35 cellular contexts compared by ENCODE assay signal in the genomic region with DNA sequence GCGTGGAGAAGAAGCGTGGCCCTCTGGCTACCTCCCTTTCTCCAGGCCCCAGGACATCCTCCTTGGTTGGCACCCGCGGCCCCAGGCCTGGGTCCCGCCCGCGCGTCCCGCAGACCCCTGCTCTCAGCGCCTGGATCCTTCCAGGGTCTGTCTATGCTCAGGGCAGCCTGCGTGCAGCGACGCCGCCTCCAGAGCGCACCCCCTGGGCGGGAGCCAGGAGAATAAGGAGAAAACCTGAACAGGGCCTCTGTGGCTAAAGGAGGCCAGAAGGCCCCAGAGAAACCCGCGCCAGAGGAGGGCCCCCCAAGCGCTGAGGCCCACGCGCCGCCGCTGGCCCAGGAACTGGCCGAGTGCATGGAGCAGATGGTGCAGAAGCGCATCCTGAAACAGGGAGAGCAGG.
"Had no signal": no experiment of that assay in that cellular context is flagged by ENCODE, and none has a peak within 500 bp of the region (broad histone marks: within the 10 kb centered on the region; RNA-seq: fewer than 3 reads in every experiment).

No MANE protein-coding gene starts in this region.

- H3K9me3 Mint-ChIP-seq: activated naive CD4-positive, alpha-beta T cell treated with anti-CD3 and anti-CD28 coated beads, Interleukin-2, amount 10 ng/mL, durations not matched to agents 7 days and 5 days; activated naive CD4-positive, alpha-beta T cell treated with anti-CD3 and anti-CD28 coated beads, Interleukin-2, amount 50 U/mL, for 72 hours; dendritic cell treated with granulocyte-macrophage colony-stimulating factor and Interleukin-4, amounts not matched to agents 40 ng/mL and 50 ng/mL, for 4 days; T-helper 2 cell treated with Interferon-gamma antibody and Interleukin-4, amounts not matched to agents 5 μg/mL and 100 μg/mL, for 36 hours had no signal

- ATAC-seq: activated CD4-positive, alpha-beta T cell treated with anti-CD3 and anti-CD28 coated beads for 36 hours; activated CD8-positive, alpha-beta memory T cell treated with anti-CD3 and anti-CD28 coated beads, Interleukin-2, amount 10 ng/mL, durations not matched to agents 7 days and 5 days; activated CD8-positive, alpha-beta T cell treated with anti-CD3 and anti-CD28 coated beads, Interleukin-2, amount 10 ng/mL, durations not matched to agents 7 days and 5 days; activated naive CD4-positive, alpha-beta T cell treated with anti-CD3 and anti-CD28 coated beads, Interleukin-2, amount 50 U/mL, for 72 hours; foreskin keratinocyte; gastrocnemius medialis; heart left ventricle; T-helper 17 cell had no signal

- H3K4me3 Mint-ChIP-seq: activated CD4-positive, alpha-beta memory T cell treated with anti-CD3 and anti-CD28 coated beads for 36 hours; activated CD4-positive, alpha-beta T cell treated with anti-CD3 and anti-CD28 coated beads for 36 hours; activated CD4-positive, alpha-beta T cell treated with anti-CD3 and anti-CD28 coated beads, Interleukin-2, amount 10 ng/mL, durations not matched to agents 24 days and 14 days; activated CD8-positive, alpha-beta memory T cell treated with anti-CD3 and anti-CD28 coated beads, Interleukin-2, amount 10 ng/mL, durations not matched to agents 7 days and 5 days; activated CD8-positive, alpha-beta T cell treated with anti-CD3 and anti-CD28 coated beads, Interleukin-2, amount 10 ng/mL, durations not matched to agents 7 days and 5 days; activated naive CD4-positive, alpha-beta T cell treated with anti-CD3 and anti-CD28 coated beads, Interleukin-2, amount 10 ng/mL, durations not matched to agents 7 days and 5 days; activated naive CD8-positive, alpha-beta T cell treated with anti-CD3 and anti-CD28 coated beads, Interleukin-2, amount 10 ng/mL, durations not matched to agents 7 days and 5 days; brain; dendritic cell treated with granulocyte-macrophage colony-stimulating factor and Interleukin-4, amounts not matched to agents 40 ng/mL and 50 ng/mL, for 4 days; T-helper 17 cell; T-helper 2 cell treated with Interferon-gamma antibody and Interleukin-4, amounts not matched to agents 5 μg/mL and 100 μg/mL, for 36 hours had no signal

- H3K27me3 Mint-ChIP-seq: activated CD4-positive, alpha-beta memory T cell treated with anti-CD3 and anti-CD28 coated beads for 36 hours; activated CD4-positive, alpha-beta T cell treated with anti-CD3 and anti-CD28 coated beads for 36 hours; activated CD4-positive, alpha-beta T cell treated with anti-CD3 and anti-CD28 coated beads, Interleukin-2, amount 10 ng/mL, durations not matched to agents 24 days and 14 days; activated naive CD4-positive, alpha-beta T cell treated with anti-CD3 and anti-CD28 coated beads, Interleukin-2, amount 10 ng/mL, durations not matched to agents 7 days and 5 days; dendritic cell treated with granulocyte-macrophage colony-stimulating factor and Interleukin-4, amounts not matched to agents 40 ng/mL and 50 ng/mL, for 4 days; T-helper 17 cell had no signal

- H3K4me1 ChIP-seq: ascending aorta, breast epithelium, colonic mucosa, esophagus muscularis mucosa, foreskin keratinocyte, gastrocnemius medialis had no signal

- H3K27me3 ChIP-seq: ascending aorta, breast epithelium, cardiac muscle cell, colonic mucosa, dorsolateral prefrontal cortex, foreskin keratinocyte, gastrocnemius medialis, heart left ventricle had no signal

- H3K36me3 ChIP-seq: ascending aorta, breast epithelium, cardiac muscle cell, colonic mucosa, esophagus muscularis mucosa, gastrocnemius medialis, heart left ventricle, WERI-Rb-1 had no signal

- DNase-seq: activated CD4-positive, alpha-beta memory T cell treated with anti-CD3 and anti-CD28 coated beads for 36 hours; activated CD4-positive, alpha-beta T cell treated with anti-CD3 and anti-CD28 coated beads for 36 hours; activated CD4-positive, alpha-beta T cell treated with anti-CD3 and anti-CD28 coated beads, Interleukin-2, amount 10 ng/mL, durations not matched to agents 24 days and 14 days; activated CD4-positive, CD25-positive, alpha-beta regulatory T cell; activated CD4-positive, CD25-positive, alpha-beta regulatory T cell treated with anti-CD3 and anti-CD28 coated beads, Interleukin-2, amount 50 U/mL, for 72 hours; activated CD8-positive, alpha-beta memory T cell treated with anti-CD3 and anti-CD28 coated beads, Interleukin-2, amount 10 ng/mL, durations not matched to agents 7 days and 5 days; activated CD8-positive, alpha-beta memory T cell treated with anti-CD3 and anti-CD28 coated beads, Interleukin-2, amount 50 U/mL, for 4 hours; activated CD8-positive, alpha-beta T cell treated with anti-CD3 and anti-CD28 coated beads, Interleukin-2, amount 10 ng/mL, durations not matched to agents 7 days and 5 days; activated gamma-delta T cell; activated naive CD4-positive, alpha-beta T cell; activated naive CD4-positive, alpha-beta T cell treated with anti-CD3 and anti-CD28 coated beads, Interleukin-2, amount 10 ng/mL, durations not matched to agents 7 days and 5 days; activated naive CD8-positive, alpha-beta T cell treated with anti-CD3 and anti-CD28 coated beads, Interleukin-2, amount 10 ng/mL, durations not matched to agents 7 days and 5 days; activated T-cell treated with anti-CD3 and anti-CD28 coated beads, Interleukin-2, amount 50 U/mL, for 1 hour; activated T-cell treated with anti-CD3 and anti-CD28 coated beads, Interleukin-2, amount 50 U/mL, for 48 hours; central memory CD4-positive, alpha-beta T cell; cerebellar nuclear complex; colonic mucosa; dorsolateral prefrontal cortex; effector memory CD4-positive, alpha-beta T cell; erythroblast; foreskin keratinocyte; gastrocnemius medialis; glutamatergic neuron; heart left ventricle; T-helper 17 cell; T1000; WERI-Rb-1 had no signal

- H3K9me3 ChIP-seq: ascending aorta, breast epithelium, colonic mucosa, esophagus muscularis mucosa, gastrocnemius medialis, heart left ventricle had no signal

- H3K27ac ChIP-seq: ascending aorta, breast epithelium, cardiac muscle cell, colonic mucosa, dorsolateral prefrontal cortex, esophagus muscularis mucosa, foreskin keratinocyte, gastrocnemius medialis, heart left ventricle, WERI-Rb-1 had no signal

- H3K36me3 Mint-ChIP-seq: activated CD4-positive, alpha-beta memory T cell treated with anti-CD3 and anti-CD28 coated beads for 36 hours; activated CD8-positive, alpha-beta memory T cell treated with anti-CD3 and anti-CD28 coated beads, Interleukin-2, amount 10 ng/mL, durations not matched to agents 7 days and 5 days; activated naive CD4-positive, alpha-beta T cell treated with anti-CD3 and anti-CD28 coated beads, Interleukin-2, amount 10 ng/mL, durations not matched to agents 7 days and 5 days; activated naive CD4-positive, alpha-beta T cell treated with anti-CD3 and anti-CD28 coated beads, Interleukin-2, amount 50 U/mL, for 72 hours; activated naive CD8-positive, alpha-beta T cell treated with anti-CD3 and anti-CD28 coated beads, Interleukin-2, amount 10 ng/mL, durations not matched to agents 7 days and 5 days; brain had no signal

- H3K27ac Mint-ChIP-seq: activated CD4-positive, alpha-beta memory T cell treated with anti-CD3 and anti-CD28 coated beads for 36 hours; activated CD4-positive, alpha-beta T cell treated with anti-CD3 and anti-CD28 coated beads for 36 hours; activated CD4-positive, alpha-beta T cell treated with anti-CD3 and anti-CD28 coated beads, Interleukin-2, amount 10 ng/mL, durations not matched to agents 24 days and 14 days; activated CD8-positive, alpha-beta memory T cell treated with anti-CD3 and anti-CD28 coated beads, Interleukin-2, amount 10 ng/mL, durations not matched to agents 7 days and 5 days; activated CD8-positive, alpha-beta T cell treated with anti-CD3 and anti-CD28 coated beads, Interleukin-2, amount 10 ng/mL, durations not matched to agents 7 days and 5 days; activated naive CD4-positive, alpha-beta T cell treated with anti-CD3 and anti-CD28 coated beads, Interleukin-2, amount 10 ng/mL, durations not matched to agents 7 days and 5 days; activated naive CD4-positive, alpha-beta T cell treated with anti-CD3 and anti-CD28 coated beads, Interleukin-2, amount 50 U/mL, for 72 hours; activated naive CD8-positive, alpha-beta T cell treated with anti-CD3 and anti-CD28 coated beads, Interleukin-2, amount 10 ng/mL, durations not matched to agents 7 days and 5 days; brain; dendritic cell treated with granulocyte-macrophage colony-stimulating factor and Interleukin-4, amounts not matched to agents 40 ng/mL and 50 ng/mL, for 4 days; T-helper 17 cell; T-helper 2 cell treated with Interferon-gamma antibody and Interleukin-4, amounts not matched to agents 5 μg/mL and 100 μg/mL, for 36 hours had no signal

- H3K4me3 ChIP-seq: ascending aorta, breast epithelium, cardiac muscle cell, colonic mucosa, dorsolateral prefrontal cortex, esophagus muscularis mucosa, gastrocnemius medialis, heart left ventricle had no signal
